In the genomic region with DNA sequence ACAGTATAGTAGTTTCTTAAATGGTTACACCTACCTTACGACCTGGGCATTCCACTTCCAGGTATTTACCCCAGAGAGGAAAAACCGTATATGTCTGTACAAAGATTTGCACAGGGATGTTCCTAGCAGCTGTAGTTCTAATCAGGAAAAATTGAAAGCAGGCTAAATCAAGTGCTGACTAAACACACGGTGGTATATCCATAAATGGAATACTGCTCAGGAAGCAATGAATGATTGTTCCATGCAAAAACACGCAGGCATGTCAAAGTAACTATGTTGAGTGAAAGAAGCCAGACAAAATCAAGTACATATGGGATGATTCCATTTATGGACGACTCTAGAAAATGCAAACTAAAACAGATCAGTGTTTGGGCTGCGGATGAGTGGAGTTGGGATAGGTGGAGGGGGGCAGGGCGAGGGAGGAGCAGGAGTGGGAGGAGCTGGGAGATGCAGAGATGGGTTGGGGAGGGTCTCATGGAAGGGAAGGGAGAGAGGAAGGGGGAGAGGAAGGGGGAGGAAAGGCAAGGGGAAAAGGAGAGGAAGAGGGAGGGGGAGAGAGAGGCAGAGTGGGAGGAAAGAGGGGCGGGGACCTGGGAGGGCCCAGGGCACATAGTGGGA, we compare ENCODE assay signal across 1 cellular context.
TF ChIP-seq lines count a peak whose summit lies in the region.

No MANE protein-coding gene starts in this region.

TF ChIP-seq in K562, 482 proteins besides CTCF, POLR2A, EP300 and RAD21 (continued from another document and continues in another):
- TF ChIP-seq, protein P1, sequence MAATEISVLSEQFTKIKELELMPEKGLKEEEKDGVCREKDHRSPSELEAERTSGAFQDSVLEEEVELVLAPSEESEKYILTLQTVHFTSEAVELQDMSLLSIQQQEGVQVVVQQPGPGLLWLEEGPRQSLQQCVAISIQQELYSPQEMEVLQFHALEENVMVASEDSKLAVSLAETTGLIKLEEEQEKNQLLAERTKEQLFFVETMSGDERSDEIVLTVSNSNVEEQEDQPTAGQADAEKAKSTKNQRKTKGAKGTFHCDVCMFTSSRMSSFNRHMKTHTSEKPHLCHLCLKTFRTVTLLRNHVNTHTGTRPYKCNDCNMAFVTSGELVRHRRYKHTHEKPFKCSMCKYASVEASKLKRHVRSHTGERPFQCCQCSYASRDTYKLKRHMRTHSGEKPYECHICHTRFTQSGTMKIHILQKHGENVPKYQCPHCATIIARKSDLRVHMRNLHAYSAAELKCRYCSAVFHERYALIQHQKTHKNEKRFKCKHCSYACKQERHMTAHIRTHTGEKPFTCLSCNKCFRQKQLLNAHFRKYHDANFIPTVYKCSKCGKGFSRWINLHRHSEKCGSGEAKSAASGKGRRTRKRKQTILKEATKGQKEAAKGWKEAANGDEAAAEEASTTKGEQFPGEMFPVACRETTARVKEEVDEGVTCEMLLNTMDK (IDR thresholded peaks at IDR 0.05; ENCODE audit: borderline replicate concordance, insufficient read depth, low read depth, low read length, poor library complexity, severe bottlenecking): no peak
- TF ChIP-seq ZZZ3 (IDR thresholded peaks at IDR 0.05): no peak
- TF ChIP-seq, protein P2, sequence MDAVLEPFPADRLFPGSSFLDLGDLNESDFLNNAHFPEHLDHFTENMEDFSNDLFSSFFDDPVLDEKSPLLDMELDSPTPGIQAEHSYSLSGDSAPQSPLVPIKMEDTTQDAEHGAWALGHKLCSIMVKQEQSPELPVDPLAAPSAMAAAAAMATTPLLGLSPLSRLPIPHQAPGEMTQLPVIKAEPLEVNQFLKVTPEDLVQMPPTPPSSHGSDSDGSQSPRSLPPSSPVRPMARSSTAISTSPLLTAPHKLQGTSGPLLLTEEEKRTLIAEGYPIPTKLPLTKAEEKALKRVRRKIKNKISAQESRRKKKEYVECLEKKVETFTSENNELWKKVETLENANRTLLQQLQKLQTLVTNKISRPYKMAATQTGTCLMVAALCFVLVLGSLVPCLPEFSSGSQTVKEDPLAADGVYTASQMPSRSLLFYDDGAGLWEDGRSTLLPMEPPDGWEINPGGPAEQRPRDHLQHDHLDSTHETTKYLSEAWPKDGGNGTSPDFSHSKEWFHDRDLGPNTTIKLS (IDR thresholded peaks at IDR 0.05; ENCODE audit: borderline replicate concordance, low read depth): no peak
- no peak for TF ChIP-seq XRCC5 (IDR thresholded peaks at IDR 0.05; ENCODE audit: low read depth, low read length)
- peak; percentile 89 for TF ChIP-seq LARP7 (IDR thresholded peaks at IDR 0.05)
- no peak for TF ChIP-seq SMAD3 (CRISPR knock-in tag; conservative IDR thresholded peaks at IDR 0.05)
- TF ChIP-seq, protein P3, sequence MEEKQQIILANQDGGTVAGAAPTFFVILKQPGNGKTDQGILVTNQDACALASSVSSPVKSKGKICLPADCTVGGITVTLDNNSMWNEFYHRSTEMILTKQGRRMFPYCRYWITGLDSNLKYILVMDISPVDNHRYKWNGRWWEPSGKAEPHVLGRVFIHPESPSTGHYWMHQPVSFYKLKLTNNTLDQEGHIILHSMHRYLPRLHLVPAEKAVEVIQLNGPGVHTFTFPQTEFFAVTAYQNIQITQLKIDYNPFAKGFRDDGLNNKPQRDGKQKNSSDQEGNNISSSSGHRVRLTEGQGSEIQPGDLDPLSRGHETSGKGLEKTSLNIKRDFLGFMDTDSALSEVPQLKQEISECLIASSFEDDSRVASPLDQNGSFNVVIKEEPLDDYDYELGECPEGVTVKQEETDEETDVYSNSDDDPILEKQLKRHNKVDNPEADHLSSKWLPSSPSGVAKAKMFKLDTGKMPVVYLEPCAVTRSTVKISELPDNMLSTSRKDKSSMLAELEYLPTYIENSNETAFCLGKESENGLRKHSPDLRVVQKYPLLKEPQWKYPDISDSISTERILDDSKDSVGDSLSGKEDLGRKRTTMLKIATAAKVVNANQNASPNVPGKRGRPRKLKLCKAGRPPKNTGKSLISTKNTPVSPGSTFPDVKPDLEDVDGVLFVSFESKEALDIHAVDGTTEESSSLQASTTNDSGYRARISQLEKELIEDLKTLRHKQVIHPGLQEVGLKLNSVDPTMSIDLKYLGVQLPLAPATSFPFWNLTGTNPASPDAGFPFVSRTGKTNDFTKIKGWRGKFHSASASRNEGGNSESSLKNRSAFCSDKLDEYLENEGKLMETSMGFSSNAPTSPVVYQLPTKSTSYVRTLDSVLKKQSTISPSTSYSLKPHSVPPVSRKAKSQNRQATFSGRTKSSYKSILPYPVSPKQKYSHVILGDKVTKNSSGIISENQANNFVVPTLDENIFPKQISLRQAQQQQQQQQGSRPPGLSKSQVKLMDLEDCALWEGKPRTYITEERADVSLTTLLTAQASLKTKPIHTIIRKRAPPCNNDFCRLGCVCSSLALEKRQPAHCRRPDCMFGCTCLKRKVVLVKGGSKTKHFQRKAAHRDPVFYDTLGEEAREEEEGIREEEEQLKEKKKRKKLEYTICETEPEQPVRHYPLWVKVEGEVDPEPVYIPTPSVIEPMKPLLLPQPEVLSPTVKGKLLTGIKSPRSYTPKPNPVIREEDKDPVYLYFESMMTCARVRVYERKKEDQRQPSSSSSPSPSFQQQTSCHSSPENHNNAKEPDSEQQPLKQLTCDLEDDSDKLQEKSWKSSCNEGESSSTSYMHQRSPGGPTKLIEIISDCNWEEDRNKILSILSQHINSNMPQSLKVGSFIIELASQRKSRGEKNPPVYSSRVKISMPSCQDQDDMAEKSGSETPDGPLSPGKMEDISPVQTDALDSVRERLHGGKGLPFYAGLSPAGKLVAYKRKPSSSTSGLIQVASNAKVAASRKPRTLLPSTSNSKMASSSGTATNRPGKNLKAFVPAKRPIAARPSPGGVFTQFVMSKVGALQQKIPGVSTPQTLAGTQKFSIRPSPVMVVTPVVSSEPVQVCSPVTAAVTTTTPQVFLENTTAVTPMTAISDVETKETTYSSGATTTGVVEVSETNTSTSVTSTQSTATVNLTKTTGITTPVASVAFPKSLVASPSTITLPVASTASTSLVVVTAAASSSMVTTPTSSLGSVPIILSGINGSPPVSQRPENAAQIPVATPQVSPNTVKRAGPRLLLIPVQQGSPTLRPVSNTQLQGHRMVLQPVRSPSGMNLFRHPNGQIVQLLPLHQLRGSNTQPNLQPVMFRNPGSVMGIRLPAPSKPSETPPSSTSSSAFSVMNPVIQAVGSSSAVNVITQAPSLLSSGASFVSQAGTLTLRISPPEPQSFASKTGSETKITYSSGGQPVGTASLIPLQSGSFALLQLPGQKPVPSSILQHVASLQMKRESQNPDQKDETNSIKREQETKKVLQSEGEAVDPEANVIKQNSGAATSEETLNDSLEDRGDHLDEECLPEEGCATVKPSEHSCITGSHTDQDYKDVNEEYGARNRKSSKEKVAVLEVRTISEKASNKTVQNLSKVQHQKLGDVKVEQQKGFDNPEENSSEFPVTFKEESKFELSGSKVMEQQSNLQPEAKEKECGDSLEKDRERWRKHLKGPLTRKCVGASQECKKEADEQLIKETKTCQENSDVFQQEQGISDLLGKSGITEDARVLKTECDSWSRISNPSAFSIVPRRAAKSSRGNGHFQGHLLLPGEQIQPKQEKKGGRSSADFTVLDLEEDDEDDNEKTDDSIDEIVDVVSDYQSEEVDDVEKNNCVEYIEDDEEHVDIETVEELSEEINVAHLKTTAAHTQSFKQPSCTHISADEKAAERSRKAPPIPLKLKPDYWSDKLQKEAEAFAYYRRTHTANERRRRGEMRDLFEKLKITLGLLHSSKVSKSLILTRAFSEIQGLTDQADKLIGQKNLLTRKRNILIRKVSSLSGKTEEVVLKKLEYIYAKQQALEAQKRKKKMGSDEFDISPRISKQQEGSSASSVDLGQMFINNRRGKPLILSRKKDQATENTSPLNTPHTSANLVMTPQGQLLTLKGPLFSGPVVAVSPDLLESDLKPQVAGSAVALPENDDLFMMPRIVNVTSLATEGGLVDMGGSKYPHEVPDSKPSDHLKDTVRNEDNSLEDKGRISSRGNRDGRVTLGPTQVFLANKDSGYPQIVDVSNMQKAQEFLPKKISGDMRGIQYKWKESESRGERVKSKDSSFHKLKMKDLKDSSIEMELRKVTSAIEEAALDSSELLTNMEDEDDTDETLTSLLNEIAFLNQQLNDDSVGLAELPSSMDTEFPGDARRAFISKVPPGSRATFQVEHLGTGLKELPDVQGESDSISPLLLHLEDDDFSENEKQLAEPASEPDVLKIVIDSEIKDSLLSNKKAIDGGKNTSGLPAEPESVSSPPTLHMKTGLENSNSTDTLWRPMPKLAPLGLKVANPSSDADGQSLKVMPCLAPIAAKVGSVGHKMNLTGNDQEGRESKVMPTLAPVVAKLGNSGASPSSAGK (IDR thresholded peaks at IDR 0.05): no peak
- TF ChIP-seq ESRRB (CRISPR knock-in tag; IDR thresholded peaks at IDR 0.05; ENCODE audit: borderline replicate concordance): no peak
- TF ChIP-seq ZNF12 (CRISPR knock-in tag; IDR thresholded peaks at IDR 0.05): no peak
- TF ChIP-seq, protein P4, sequence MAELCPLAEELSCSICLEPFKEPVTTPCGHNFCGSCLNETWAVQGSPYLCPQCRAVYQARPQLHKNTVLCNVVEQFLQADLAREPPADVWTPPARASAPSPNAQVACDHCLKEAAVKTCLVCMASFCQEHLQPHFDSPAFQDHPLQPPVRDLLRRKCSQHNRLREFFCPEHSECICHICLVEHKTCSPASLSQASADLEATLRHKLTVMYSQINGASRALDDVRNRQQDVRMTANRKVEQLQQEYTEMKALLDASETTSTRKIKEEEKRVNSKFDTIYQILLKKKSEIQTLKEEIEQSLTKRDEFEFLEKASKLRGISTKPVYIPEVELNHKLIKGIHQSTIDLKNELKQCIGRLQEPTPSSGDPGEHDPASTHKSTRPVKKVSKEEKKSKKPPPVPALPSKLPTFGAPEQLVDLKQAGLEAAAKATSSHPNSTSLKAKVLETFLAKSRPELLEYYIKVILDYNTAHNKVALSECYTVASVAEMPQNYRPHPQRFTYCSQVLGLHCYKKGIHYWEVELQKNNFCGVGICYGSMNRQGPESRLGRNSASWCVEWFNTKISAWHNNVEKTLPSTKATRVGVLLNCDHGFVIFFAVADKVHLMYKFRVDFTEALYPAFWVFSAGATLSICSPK (IDR thresholded peaks at IDR 0.05; ENCODE audit: borderline replicate concordance): 0 out of 2 replicates have a peak, but pooled peaks have one; percentile 76
- TF ChIP-seq BRF1 (IDR thresholded peaks at IDR 0.05; ENCODE audit: borderline replicate concordance, extremely low read depth, insufficient read length): no peak
- no peak for TF ChIP-seq MCM2 (IDR thresholded peaks at IDR 0.05; ENCODE audit: low read depth)
- TF ChIP-seq ZNF766 (CRISPR knock-in tag; conservative IDR thresholded peaks at IDR 0.05): no peak
- no peak for TF ChIP-seq ATF1 (CRISPR knock-in tag; IDR thresholded peaks at IDR 0.05)
- TF ChIP-seq ATF1 (tag; IDR thresholded peaks at IDR 0.05): no peak
- TF ChIP-seq SNAPC5 (CRISPR knock-in tag; IDR thresholded peaks at IDR 0.05): no peak
- no peak for TF ChIP-seq ZNF316 (IDR thresholded peaks at IDR 0.05)
- TF ChIP-seq IFI16 (CRISPR knock-in tag; IDR thresholded peaks at IDR 0.05): no peak
- 0 out of 2 replicates have a peak, but pooled peaks have one; percentile 44 for TF ChIP-seq NBN (IDR thresholded peaks at IDR 0.05; ENCODE audit: low read depth)
- TF ChIP-seq, protein P5, sequence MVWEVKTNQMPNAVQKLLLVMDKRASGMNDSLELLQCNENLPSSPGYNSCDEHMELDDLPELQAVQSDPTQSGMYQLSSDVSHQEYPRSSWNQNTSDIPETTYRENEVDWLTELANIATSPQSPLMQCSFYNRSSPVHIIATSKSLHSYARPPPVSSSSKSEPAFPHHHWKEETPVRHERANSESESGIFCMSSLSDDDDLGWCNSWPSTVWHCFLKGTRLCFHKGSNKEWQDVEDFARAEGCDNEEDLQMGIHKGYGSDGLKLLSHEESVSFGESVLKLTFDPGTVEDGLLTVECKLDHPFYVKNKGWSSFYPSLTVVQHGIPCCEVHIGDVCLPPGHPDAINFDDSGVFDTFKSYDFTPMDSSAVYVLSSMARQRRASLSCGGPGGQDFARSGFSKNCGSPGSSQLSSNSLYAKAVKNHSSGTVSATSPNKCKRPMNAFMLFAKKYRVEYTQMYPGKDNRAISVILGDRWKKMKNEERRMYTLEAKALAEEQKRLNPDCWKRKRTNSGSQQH (CRISPR knock-in tag; IDR thresholded peaks at IDR 0.05): no peak
- no peak for TF ChIP-seq COPS2 (conservative IDR thresholded peaks at IDR 0.05)
- 0 out of 2 replicates have a peak, but pooled peaks have one; percentile 7 for TF ChIP-seq MTA2 (IDR thresholded peaks at IDR 0.05; ENCODE audit: low read depth)
- TF ChIP-seq CEBPG (CRISPR knock-in tag; IDR thresholded peaks at IDR 0.05): no peak
- TF ChIP-seq CEBPG (tag; conservative IDR thresholded peaks at IDR 0.05 in 1 of 2, IDR thresholded peaks at IDR 0.05 in 1 of 2): no peak
- TF ChIP-seq, protein P6, sequence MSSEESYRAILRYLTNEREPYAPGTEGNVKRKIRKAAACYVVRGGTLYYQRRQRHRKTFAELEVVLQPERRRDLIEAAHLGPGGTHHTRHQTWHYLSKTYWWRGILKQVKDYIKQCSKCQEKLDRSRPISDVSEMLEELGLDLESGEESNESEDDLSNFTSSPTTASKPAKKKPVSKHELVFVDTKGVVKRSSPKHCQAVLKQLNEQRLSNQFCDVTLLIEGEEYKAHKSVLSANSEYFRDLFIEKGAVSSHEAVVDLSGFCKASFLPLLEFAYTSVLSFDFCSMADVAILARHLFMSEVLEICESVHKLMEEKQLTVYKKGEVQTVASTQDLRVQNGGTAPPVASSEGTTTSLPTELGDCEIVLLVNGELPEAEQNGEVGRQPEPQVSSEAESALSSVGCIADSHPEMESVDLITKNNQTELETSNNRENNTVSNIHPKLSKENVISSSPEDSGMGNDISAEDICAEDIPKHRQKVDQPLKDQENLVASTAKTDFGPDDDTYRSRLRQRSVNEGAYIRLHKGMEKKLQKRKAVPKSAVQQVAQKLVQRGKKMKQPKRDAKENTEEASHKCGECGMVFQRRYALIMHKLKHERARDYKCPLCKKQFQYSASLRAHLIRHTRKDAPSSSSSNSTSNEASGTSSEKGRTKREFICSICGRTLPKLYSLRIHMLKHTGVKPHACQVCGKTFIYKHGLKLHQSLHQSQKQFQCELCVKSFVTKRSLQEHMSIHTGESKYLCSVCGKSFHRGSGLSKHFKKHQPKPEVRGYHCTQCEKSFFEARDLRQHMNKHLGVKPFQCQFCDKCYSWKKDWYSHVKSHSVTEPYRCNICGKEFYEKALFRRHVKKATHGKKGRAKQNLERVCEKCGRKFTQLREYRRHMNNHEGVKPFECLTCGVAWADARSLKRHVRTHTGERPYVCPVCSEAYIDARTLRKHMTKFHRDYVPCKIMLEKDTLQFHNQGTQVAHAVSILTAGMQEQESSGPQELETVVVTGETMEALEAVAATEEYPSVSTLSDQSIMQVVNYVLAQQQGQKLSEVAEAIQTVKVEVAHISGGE (CRISPR knock-in tag; IDR thresholded peaks at IDR 0.05): no peak
- no peak for TF ChIP-seq SMAD1 (IDR thresholded peaks at IDR 0.05; ENCODE audit: low read depth, low read length, partially characterized antibody)
- TF ChIP-seq SMARCA4 (IDR thresholded peaks at IDR 0.05): peak; percentile 53
- TF ChIP-seq HNRNPL (IDR thresholded peaks at IDR 0.05; ENCODE audit: low read depth, low read length): no peak
- TF ChIP-seq RFX7 (CRISPR knock-in tag; IDR thresholded peaks at IDR 0.05): no peak
- no peak for TF ChIP-seq EGR1 (conservative IDR thresholded peaks at IDR 0.05)
- TF ChIP-seq RBM15 (IDR thresholded peaks at IDR 0.05; ENCODE audit: insufficient read depth, low read length): no peak
- no peak for TF ChIP-seq ZC3H8 (IDR thresholded peaks at IDR 0.05)
